8 cellular contexts compared by ENCODE assay signal in genomic region chr11:93234602-93235207, GRCh38. TPM values are rescaled to one million over a fixed set of nuclear protein-coding genes. Genes with fewer than 3 reads are reported as not detected.
DNase-seq lines count a peak whose midpoint lies in the region; ATAC-seq and TF ChIP-seq lines count a peak whose summit lies in the region.

No MANE protein-coding gene starts in this region.

- no peaks in the 10 kb centered on the region for H3K36me3 Mint-ChIP-seq in CD14-positive monocyte
- H3K36me3 Mint-ChIP-seq in chondrocyte (ENCODE audit: low read depth): no peaks in the 10 kb centered on the region

- H3K27ac Mint-ChIP-seq in CD14-positive monocyte: no peak overlapping the region
- no peak overlapping the region for H3K27ac Mint-ChIP-seq in chondrocyte (ENCODE audit: unreplicated experiment)

- ATAC-seq in HG03342 (IDR thresholded peaks at IDR 0.05; ENCODE audit: unreplicated experiment): peak; percentile 94
- ATAC-seq in activated CD4-positive, CD25-positive, alpha-beta regulatory T cell treated with anti-CD3 and anti-CD28 coated beads, Interleukin-2, amount 50 U/mL, for 24 hours: peak; percentile 79

- H3K27me3 Mint-ChIP-seq in CD14-positive monocyte (ENCODE audit: low read depth in 3 of 3) (peaks cover 2 to 9% (median 4%) of the 10 kb centered on the region in 3 donors), chondrocyte (ENCODE audit: low read depth) (peaks cover 30% of the 10 kb centered on the region)

- DNase-seq in CD14-positive monocyte (ENCODE audit: low spot score) (peak; percentile 71), GM19240 (ENCODE audit: insufficient read length, low spot score) (peak; percentile 30), NCI-H2227 treated with DMSO at 0.1 percent for 48 hours (lab: John Stamatoyannopoulos, UW) (peak; percentile 54), chondrocyte (ENCODE audit: low spot score) (no peak), left kidney (ENCODE audit: low read depth, low spot score) (peak; percentile 90)
- DNase-seq in stimulated activated CD4-positive, alpha-beta T cell treated with anti-CD3 and anti-CD28 coated beads, Interleukin-4, amount 100 ng/mL, for 24 hours: peak; percentile 72

- no peak overlapping the region for H3K4me3 Mint-ChIP-seq in CD14-positive monocyte
- H3K4me3 Mint-ChIP-seq in chondrocyte (ENCODE audit: unreplicated experiment): no peak overlapping the region

- peak; percentile 94 for TF ChIP-seq CTCF in CD14-positive monocyte (IDR thresholded peaks at IDR 0.05)
- peak; percentile 93 for TF ChIP-seq CTCF in chondrocyte (IDR thresholded peaks at IDR 0.05)

- intact Hi-C loops in CD14-positive monocyte (cut with micrococcal nuclease): loop anchor here (5.0 to 10.0 kb wide), 5 partner anchors 308 to 548 kb away; partner anchors contain the start of genes SMCO4 (in 2 of the 2) and MED17 (in 1 of the 2)

- no peaks in the 10 kb centered on the region for H3K4me1 Mint-ChIP-seq in CD14-positive monocyte
- peaks cover 3% of the 10 kb centered on the region for H3K4me1 Mint-ChIP-seq in chondrocyte (ENCODE audit: low read depth)

- H3K9me3 Mint-ChIP-seq in CD14-positive monocyte (no peaks in the 10 kb centered on the region), chondrocyte (ENCODE audit: low read depth) (no peaks in the 10 kb centered on the region)

RNA-seq across cellular contexts. Expression of gene SLC36A4, which starts 36.9 kb away (rescaled TPM):
- polyA plus RNA-seq in CD14-positive monocyte: 10 to 100 TPM; 62.0 to 65.2 TPM
- total RNA-seq in chondrocyte: 16.5 to 28.9 TPM (median 20.9 TPM) in 3 replicates
